In genomic region chr15:83065431-83065830, GRCh38 we compare ENCODE assay signal across 8 cellular contexts. TPM values are rescaled to one million over a fixed set of nuclear protein-coding genes. Genes with fewer than 3 reads are reported as not detected.
DNase-seq lines count a peak whose midpoint lies in the region; ATAC-seq and TF ChIP-seq lines count a peak whose summit lies in the region.

No MANE protein-coding gene starts in this region.

- peaks cover 62% of the 10 kb centered on the region for H3K79me2 ChIP-seq in neural progenitor cell (ENCODE audit: low read depth)

- H3K27me3 Mint-ChIP-seq in CD8-positive, alpha-beta T cell (ENCODE audit: low read depth) = no peaks in the 10 kb centered on the region
- H3K27me3 Mint-ChIP-seq in neural progenitor cell (ENCODE audit: insufficient read depth, low read depth) = no peaks in the 10 kb centered on the region

- H3K4me3 Mint-ChIP-seq in CD8-positive, alpha-beta T cell = peak overlapping the region; percentile 87
- H3K4me3 Mint-ChIP-seq in neural progenitor cell = peak overlapping the region; percentile 92

- peak overlapping the region; percentile 91 for H3K4me2 ChIP-seq in neural progenitor cell

- no peak for DNase-seq in CD8-positive, alpha-beta T cell
- DNase-seq in NAMALWA (ENCODE audit: low spot score) (peak; percentile 31), neural progenitor cell (ENCODE audit: low spot score) (no peak), putamen (ENCODE audit: low spot score) (no peak), islet precursor cell (no peak)
- no peak for DNase-seq in effector memory CD4-positive, alpha-beta T cell
- DNase-seq in stimulated activated CD4-positive, alpha-beta T cell treated with anti-CD3 and anti-CD28 coated beads, Interleukin-12 subunit alpha, Interleukin-12 subunit beta, amount 100 ng/mL, for 4 hours = no peak

- POLR2A ChIA-PET in CD8-positive, alpha-beta T cell (lab: Charles Lee) = interaction anchor here (0.7 kb wide), 1 partner anchor 8 kb away, joined by 3 read pairs; no protein-coding TSS in a partner anchor

- H3K4me1 ChIP-seq in CD8-positive, alpha-beta T cell (ENCODE audit: insufficient read depth, low read length) = peaks cover 50% of the 10 kb centered on the region
- peaks cover 10% of the 10 kb centered on the region for H3K4me1 ChIP-seq in effector memory CD4-positive, alpha-beta T cell (ENCODE audit: control insufficient read depth, insufficient read depth, low read length, poor library complexity, severe bottlenecking)
- peaks cover 27% of the 10 kb centered on the region for H3K4me1 ChIP-seq in neural progenitor cell

- ATAC-seq in CD8-positive, alpha-beta T cell = no peak
- no peak for ATAC-seq in GM18868 (IDR thresholded peaks at IDR 0.05; ENCODE audit: unreplicated experiment)

- no peak for TF ChIP-seq CTCF in CD8-positive, alpha-beta T cell (IDR thresholded peaks at IDR 0.05)
- no peak for TF ChIP-seq CTCF in neural progenitor cell (IDR thresholded peaks at IDR 0.05)

- intact Hi-C loops in CD8-positive, alpha-beta T cell (cut with DNase I, micrococcal nuclease) = loop anchor here (5.0 to 10.0 kb wide), 6 partner anchors 139 to 1021 kb away; partner anchors contain the start of genes HDGFL3 (in 2 of the 2), EFL1 (in 1 of the 2), MEX3B (in 1 of the 2) and SAXO2 (in 1 of the 2)

- H3K27me3 ChIP-seq in CD8-positive, alpha-beta T cell (ENCODE audit: insufficient read depth, low read length) = no peaks in the 10 kb centered on the region
- H3K27me3 ChIP-seq in effector memory CD4-positive, alpha-beta T cell (replicated peaks; ENCODE audit: control insufficient read depth, insufficient read depth, low read length, poor library complexity, severe bottlenecking) = no peaks in the 10 kb centered on the region
- H3K27me3 ChIP-seq in neural progenitor cell = no peaks in the 10 kb centered on the region

- peaks cover 52% of the 10 kb centered on the region for H4K20me1 ChIP-seq in neural progenitor cell (ENCODE audit: low read depth)

- CTCF ChIA-PET in CD8-positive, alpha-beta T cell (lab: Charles Lee) = interaction anchor here (1.2 kb wide), 1 partner anchor 9 kb away, joined by 3 read pairs; no protein-coding TSS in a partner anchor

- peak overlapping the region; percentile 77 for H3K4me3 ChIP-seq in CD8-positive, alpha-beta T cell (ENCODE audit: low read depth, low read length)
- peak overlapping the region; percentile 92 for H3K4me3 ChIP-seq in effector memory CD4-positive, alpha-beta T cell (ENCODE audit: insufficient read depth, low read depth, low read length, poor library complexity, severe bottlenecking)
- peak overlapping the region; percentile 95 for H3K4me3 ChIP-seq in neural progenitor cell

- no peak overlapping the region for H2AFZ ChIP-seq in neural progenitor cell (replicated peaks)

- peaks cover 7% of the 10 kb centered on the region for H3K36me3 Mint-ChIP-seq in CD8-positive, alpha-beta T cell
- H3K36me3 Mint-ChIP-seq in neural progenitor cell = peaks cover 6% of the 10 kb centered on the region

- H3K27ac ChIP-seq in CD8-positive, alpha-beta T cell (ENCODE audit: low read depth, low read length) = no peak overlapping the region
- peak overlapping the region; percentile 15 for H3K27ac ChIP-seq in effector memory CD4-positive, alpha-beta T cell (ENCODE audit: insufficient read depth, low read length, poor library complexity, severe bottlenecking)
- no peak overlapping the region for H3K27ac ChIP-seq in neural progenitor cell

- peak overlapping the region; percentile 43 for H3K27ac Mint-ChIP-seq in CD8-positive, alpha-beta T cell
- H3K27ac Mint-ChIP-seq in neural progenitor cell = no peak overlapping the region

- no peak overlapping the region for H3K9ac ChIP-seq in neural progenitor cell

- H3K36me3 ChIP-seq in CD8-positive, alpha-beta T cell (ENCODE audit: insufficient read depth, low read length) = no peaks in the 10 kb centered on the region
- H3K36me3 ChIP-seq in effector memory CD4-positive, alpha-beta T cell (ENCODE audit: control insufficient read depth, insufficient read depth, low read length) = peaks cover 2% of the 10 kb centered on the region
- no peaks in the 10 kb centered on the region for H3K36me3 ChIP-seq in neural progenitor cell

- H3F3A ChIP-seq in neural progenitor cell (ENCODE audit: low read depth) = peaks cover 23% of the 10 kb centered on the region

- H3K9me3 ChIP-seq in CD8-positive, alpha-beta T cell (ENCODE audit: low read length) = no peaks in the 10 kb centered on the region
- no peaks in the 10 kb centered on the region for H3K9me3 ChIP-seq in effector memory CD4-positive, alpha-beta T cell (ENCODE audit: control insufficient read depth, low read length)
- H3K9me3 ChIP-seq in neural progenitor cell (ENCODE audit: low read depth) = no peaks in the 10 kb centered on the region

- peaks cover 3% of the 10 kb centered on the region for H3K9me3 Mint-ChIP-seq in CD8-positive, alpha-beta T cell
- no peaks in the 10 kb centered on the region for H3K9me3 Mint-ChIP-seq in neural progenitor cell

- H3K4me1 Mint-ChIP-seq in CD8-positive, alpha-beta T cell (ENCODE audit: low read depth) = peaks cover 26% of the 10 kb centered on the region
- peaks cover 23% of the 10 kb centered on the region for H3K4me1 Mint-ChIP-seq in neural progenitor cell

RNA-seq across cellular contexts. Expression of gene BTBD1, which starts 1.6 kb away (rescaled TPM):
- 10 to 100 TPM; 32.5 to 33.6 TPM for total RNA-seq in CD8-positive, alpha-beta T cell
- 43.7 and 48.5 TPM in 2 replicates for total RNA-seq in neural progenitor cell (ENCODE audit: low replicate concordance)

RNA-seq across cellular contexts. Expression of gene TM6SF1, which starts 42.0 kb away (rescaled TPM):
- total RNA-seq in CD8-positive, alpha-beta T cell = not detected
- not detected in 2 replicates for total RNA-seq in neural progenitor cell (ENCODE audit: low replicate concordance)

RNA-seq across cellular contexts. Expression of gene C15orf40, which starts 54.0 kb away (rescaled TPM):
- total RNA-seq in CD8-positive, alpha-beta T cell = 10 to 100 TPM; 11.8 to 12.3 TPM
- total RNA-seq in neural progenitor cell (ENCODE audit: low replicate concordance) = 8.1 and 12.2 TPM in 2 replicates
